In genomic region chr5:161085081-161085480, GRCh38 we compare ENCODE assay signal across 23 cellular contexts.
"Had no signal": no experiment of that assay in that cellular context is flagged by ENCODE, and none has a peak within 500 bp of the region (broad histone marks: within the 10 kb centered on the region; RNA-seq: fewer than 3 reads in every experiment).

No MANE protein-coding gene starts in this region.

- H3K4me1 ChIP-seq: breast epithelium, colonic mucosa, heart right ventricle, left lung, prostate gland, vagina had no signal

- H3K9me3 ChIP-seq: breast epithelium, colonic mucosa, left lung, prostate gland, thoracic aorta, vagina had no signal

- H3K4me3 Mint-ChIP-seq: activated naive CD4-positive, alpha-beta T cell treated with anti-CD3 and anti-CD28 coated beads for 36 hours; activated naive CD8-positive, alpha-beta T cell treated with anti-CD3 and anti-CD28 coated beads, Interleukin-2, amount 10 ng/mL, durations not matched to agents 7 days and 5 days; central memory CD8-positive, alpha-beta T cell; effector memory CD8-positive, alpha-beta T cell; natural killer cell; type B pancreatic cell had no signal

- H3K27me3 Mint-ChIP-seq: activated naive CD8-positive, alpha-beta T cell treated with anti-CD3 and anti-CD28 coated beads, Interleukin-2, amount 10 ng/mL, durations not matched to agents 7 days and 5 days; central memory CD8-positive, alpha-beta T cell; effector memory CD8-positive, alpha-beta T cell; type B pancreatic cell had no signal

- DNase-seq: activated CD4-positive, alpha-beta T cell treated with anti-CD3 and anti-CD28 coated beads, Interleukin-2, amount 50 U/mL, for 4 hours; activated naive CD4-positive, alpha-beta T cell treated with anti-CD3 and anti-CD28 coated beads for 36 hours; activated naive CD8-positive, alpha-beta T cell treated with anti-CD3 and anti-CD28 coated beads, Interleukin-2, amount 10 ng/mL, durations not matched to agents 7 days and 5 days; activated T-cell treated with anti-CD3 and anti-CD28 coated beads, Interleukin-2, amount 50 U/mL, for 48 hours; amniotic stem cell; colonic mucosa; dorsolateral prefrontal cortex; effector memory CD8-positive, alpha-beta T cell; heart right ventricle; kidney; left lung; natural killer cell; stimulated activated CD4-positive, alpha-beta T cell treated with anti-CD3 and anti-CD28 coated beads, Interleukin-4, amount 100 ng/mL, for 24 hours; stimulated activated naive CD4-positive, alpha-beta T cell treated with Interleukin-2 at 50 U/mL for 16 hours; T-helper 9 cell had no signal

- H3K9me3 Mint-ChIP-seq: activated naive CD8-positive, alpha-beta T cell treated with anti-CD3 and anti-CD28 coated beads, Interleukin-2, amount 10 ng/mL, durations not matched to agents 7 days and 5 days; central memory CD8-positive, alpha-beta T cell; effector memory CD8-positive, alpha-beta T cell; type B pancreatic cell had no signal

- H3K36me3 Mint-ChIP-seq: activated naive CD8-positive, alpha-beta T cell treated with anti-CD3 and anti-CD28 coated beads, Interleukin-2, amount 10 ng/mL, durations not matched to agents 7 days and 5 days; natural killer cell; type B pancreatic cell had no signal

- H3K27ac ChIP-seq: breast epithelium, colonic mucosa, dorsolateral prefrontal cortex, heart right ventricle, left lung, prostate gland, thoracic aorta, vagina had no signal

- ATAC-seq: effector memory CD8-positive, alpha-beta T cell; esophagus mucosa; heart right ventricle; left lung; natural killer cell had no signal

- H3K36me3 ChIP-seq: breast epithelium, colonic mucosa, heart right ventricle, left lung, prostate gland, thoracic aorta, vagina had no signal

- H3K27me3 ChIP-seq: breast epithelium, colonic mucosa, heart right ventricle, left lung, vagina had no signal

- H3K4me1 Mint-ChIP-seq: activated naive CD8-positive, alpha-beta T cell treated with anti-CD3 and anti-CD28 coated beads, Interleukin-2, amount 10 ng/mL, durations not matched to agents 7 days and 5 days; central memory CD8-positive, alpha-beta T cell; natural killer cell had no signal

- H3K27ac Mint-ChIP-seq: activated naive CD4-positive, alpha-beta T cell treated with anti-CD3 and anti-CD28 coated beads for 36 hours; activated naive CD8-positive, alpha-beta T cell treated with anti-CD3 and anti-CD28 coated beads, Interleukin-2, amount 10 ng/mL, durations not matched to agents 7 days and 5 days; effector memory CD8-positive, alpha-beta T cell; natural killer cell; type B pancreatic cell had no signal

- H3K4me3 ChIP-seq: breast epithelium, colonic mucosa, dorsolateral prefrontal cortex, heart right ventricle, left lung, lung, prostate gland, thoracic aorta, vagina had no signal
